ENCODE assay signal across 21 cellular contexts in the genomic region with DNA sequence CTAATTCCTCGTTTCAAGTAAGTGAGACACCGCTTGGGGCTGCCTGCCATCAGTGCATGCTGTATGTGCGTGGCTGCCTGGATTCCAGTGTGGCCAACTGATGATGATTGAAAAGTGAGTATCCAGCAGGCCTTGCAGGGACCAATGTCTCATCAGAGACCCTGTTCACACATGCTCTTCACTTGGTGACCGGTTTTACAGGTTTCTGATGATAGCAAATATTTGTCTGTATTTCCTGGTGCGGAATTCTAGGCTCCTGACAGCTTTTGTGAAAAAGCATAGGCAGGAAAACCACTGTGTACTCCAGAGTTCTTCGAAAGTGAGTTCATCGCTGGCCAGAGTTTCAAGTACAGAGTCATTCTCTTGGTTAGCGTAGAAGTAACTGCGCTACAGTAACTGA. TPM values are rescaled to one million over a fixed set of nuclear protein-coding genes. Genes with fewer than 3 reads are reported as not detected.
DNase-seq lines count a peak whose midpoint lies in the region; ATAC-seq and TF ChIP-seq lines count a peak whose summit lies in the region.
"Had no signal": no experiment of that assay in that cellular context is flagged by ENCODE, and none has a peak within 500 bp of the region (broad histone marks: within the 10 kb centered on the region; RNA-seq: fewer than 3 reads in every experiment).

No MANE protein-coding gene starts in this region.

- intact Hi-C loops in left lung (cut with DNase I) = no loop called here
- intact Hi-C loops in left ventricle myocardium superior (cut with micrococcal nuclease) = no loop called here

- CTCF ChIA-PET in RWPE1 (lab: Yijun Ruan, JAX) = no interaction called here

- H3K9me3 ChIP-seq in left lung = no peaks in the 10 kb centered on the region
- H3K9me3 ChIP-seq: BE2C, SK-N-SH had no signal

- ATAC-seq in left lung (peak; percentile 79), HG03196 (IDR thresholded peaks at IDR 0.05; ENCODE audit: unreplicated experiment) (no peak), left ventricle myocardium superior (no peak), GM18498 (IDR thresholded peaks at IDR 0.05; ENCODE audit: unreplicated experiment) (no peak)
- ATAC-seq: activated CD4-positive, CD25-positive, alpha-beta regulatory T cell treated with anti-CD3 and anti-CD28 coated beads, Interleukin-2, amount 50 U/mL, for 24 hours; activated naive CD8-positive, alpha-beta T cell treated with anti-CD3 and anti-CD28 coated beads, Interleukin-2, amount 50 U/mL, for 24 hours; activated T-helper 17 cell treated with anti-CD3 and anti-CD28 coated beads, Interleukin-2, amount 50 U/mL, for 72 hours; GM23338; natural killer cell treated with Interleukin-12 subunit alpha and Interleukin-12 subunit beta and Interleukin-15 and Interleukin-18, amount 100 ng/mL, for 72 hours had no signal

- POLR2A ChIA-PET in RWPE1 (lab: Yijun Ruan, JAX; ENCODE audit: low non-redundant PET) = no interaction called here

- TF ChIP-seq CTCF in RWPE1 (conservative IDR thresholded peaks at IDR 0.05; ENCODE audit: low read depth) = no peak
- no peak for TF ChIP-seq CTCF in left lung (IDR thresholded peaks at IDR 0.05)

- no peak overlapping the region for H3K4me3 ChIP-seq in left lung
- H3K4me3 ChIP-seq: GM23338 had no signal

- H3K27ac ChIP-seq in RWPE1 = no peak overlapping the region
- no peak overlapping the region for H3K27ac ChIP-seq in left lung

- no peaks in the 10 kb centered on the region for H3K27me3 ChIP-seq in left lung
- H3K27me3 ChIP-seq: BE2C had no signal

- no peaks in the 10 kb centered on the region for H3K36me3 ChIP-seq in left lung
- H3K36me3 ChIP-seq: BE2C had no signal

- DNase-seq in COLO668 (lab: John Stamatoyannopoulos, UW; ENCODE audit: unreplicated experiment) = peak; percentile 60
- DNase-seq in DMS53 treated with DMSO at 0.1 percent for 48 hours (lab: John Stamatoyannopoulos, UW; ENCODE audit: unreplicated experiment) = peak; percentile 92
- DNase-seq in RWPE1 (ENCODE audit: low spot score) = peak; percentile 75
- DNase-seq in left lung = no peak
- no peak for DNase-seq in left ventricle myocardium superior
- DNase-seq: activated naive CD8-positive, alpha-beta T cell treated with anti-CD3 and anti-CD28 coated beads, Interleukin-2, amount 50 U/mL, for 24 hours; BE2C; caudate nucleus; mesenchymal stem cell; NCI-H524 treated with DMSO at 0.1 percent for 48 hours; posterior cingulate gyrus; SK-N-SH; small intestine; stimulated activated CD4-positive, alpha-beta T cell treated with anti-CD3 and anti-CD28 coated beads, Interleukin-4, amount 100 ng/mL, for 4 hours; substantia nigra had no signal

- H3K4me1 ChIP-seq in left lung = no peaks in the 10 kb centered on the region
- H3K4me1 ChIP-seq: BE2C had no signal

RNA-seq across cellular contexts. Expression of gene YWHAQ, which starts 13.8 kb away (rescaled TPM):
- total RNA-seq in left lung = 100 to 1,000 TPM; 229 to 257 TPM
- total RNA-seq in left ventricle myocardium superior = 119 TPM

Comparison
In these comparisons a context has a peak if more than half of its experiments do, and no peak if none do; other contexts are left out.
1. DNase-seq: peak in COLO668 (single experiment), DMS53 treated with DMSO at 0.1 percent for 48 hours (single experiment) and RWPE1 (single experiment); none in left lung (0 of 2) and left ventricle myocardium superior (single experiment).